In the genomic region with DNA sequence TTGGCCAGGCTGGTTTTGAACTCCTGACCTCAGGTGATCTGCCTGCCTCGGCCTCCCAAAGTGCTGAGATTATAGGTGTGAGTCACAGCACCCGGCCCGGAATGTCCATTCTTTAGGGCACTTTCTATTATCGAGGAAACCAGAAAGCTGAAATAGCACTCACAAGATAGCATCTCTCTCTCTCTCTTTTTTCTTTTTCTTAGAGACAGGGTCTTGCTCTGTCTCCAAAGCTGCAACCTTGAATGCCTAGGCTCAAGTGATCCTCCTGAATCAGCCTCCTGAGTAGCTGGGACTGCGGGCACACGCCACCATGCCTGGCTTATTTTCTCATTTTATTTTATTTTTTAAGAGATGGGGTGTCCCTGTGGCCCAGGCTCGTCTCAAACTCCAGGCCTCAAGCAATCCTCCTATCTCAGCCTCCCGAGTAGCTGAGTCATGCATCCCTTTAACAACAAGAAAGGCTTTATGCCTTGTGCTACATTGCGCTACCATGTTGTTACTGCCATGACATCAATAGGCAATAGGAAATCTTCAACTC, we compare ENCODE assay signal across 1 cellular context.
TF ChIP-seq lines count a peak whose summit lies in the region.

No MANE protein-coding gene starts in this region.

TF ChIP-seq in K562, 482 proteins besides CTCF, POLR2A, EP300 and RAD21 (continued from another document):
- TF ChIP-seq, protein P1, sequence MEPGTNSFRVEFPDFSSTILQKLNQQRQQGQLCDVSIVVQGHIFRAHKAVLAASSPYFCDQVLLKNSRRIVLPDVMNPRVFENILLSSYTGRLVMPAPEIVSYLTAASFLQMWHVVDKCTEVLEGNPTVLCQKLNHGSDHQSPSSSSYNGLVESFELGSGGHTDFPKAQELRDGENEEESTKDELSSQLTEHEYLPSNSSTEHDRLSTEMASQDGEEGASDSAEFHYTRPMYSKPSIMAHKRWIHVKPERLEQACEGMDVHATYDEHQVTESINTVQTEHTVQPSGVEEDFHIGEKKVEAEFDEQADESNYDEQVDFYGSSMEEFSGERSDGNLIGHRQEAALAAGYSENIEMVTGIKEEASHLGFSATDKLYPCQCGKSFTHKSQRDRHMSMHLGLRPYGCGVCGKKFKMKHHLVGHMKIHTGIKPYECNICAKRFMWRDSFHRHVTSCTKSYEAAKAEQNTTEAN (CRISPR knock-in tag; IDR thresholded peaks at IDR 0.05): no peak
- TF ChIP-seq CTBP1 (IDR thresholded peaks at IDR 0.05; ENCODE audit: borderline replicate concordance) (peak; percentile 67), FIP1L1 (IDR thresholded peaks at IDR 0.05; ENCODE audit: low read depth, low read length, poor library complexity, severe bottlenecking) (no peak)
- TF ChIP-seq, protein P2, sequence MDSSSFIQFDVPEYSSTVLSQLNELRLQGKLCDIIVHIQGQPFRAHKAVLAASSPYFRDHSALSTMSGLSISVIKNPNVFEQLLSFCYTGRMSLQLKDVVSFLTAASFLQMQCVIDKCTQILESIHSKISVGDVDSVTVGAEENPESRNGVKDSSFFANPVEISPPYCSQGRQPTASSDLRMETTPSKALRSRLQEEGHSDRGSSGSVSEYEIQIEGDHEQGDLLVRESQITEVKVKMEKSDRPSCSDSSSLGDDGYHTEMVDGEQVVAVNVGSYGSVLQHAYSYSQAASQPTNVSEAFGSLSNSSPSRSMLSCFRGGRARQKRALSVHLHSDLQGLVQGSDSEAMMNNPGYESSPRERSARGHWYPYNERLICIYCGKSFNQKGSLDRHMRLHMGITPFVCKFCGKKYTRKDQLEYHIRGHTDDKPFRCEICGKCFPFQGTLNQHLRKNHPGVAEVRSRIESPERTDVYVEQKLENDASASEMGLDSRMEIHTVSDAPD (CRISPR knock-in tag; IDR thresholded peaks at IDR 0.05): no peak
